Comparison of ENCODE assay signal across 30 cellular contexts in the genomic region with DNA sequence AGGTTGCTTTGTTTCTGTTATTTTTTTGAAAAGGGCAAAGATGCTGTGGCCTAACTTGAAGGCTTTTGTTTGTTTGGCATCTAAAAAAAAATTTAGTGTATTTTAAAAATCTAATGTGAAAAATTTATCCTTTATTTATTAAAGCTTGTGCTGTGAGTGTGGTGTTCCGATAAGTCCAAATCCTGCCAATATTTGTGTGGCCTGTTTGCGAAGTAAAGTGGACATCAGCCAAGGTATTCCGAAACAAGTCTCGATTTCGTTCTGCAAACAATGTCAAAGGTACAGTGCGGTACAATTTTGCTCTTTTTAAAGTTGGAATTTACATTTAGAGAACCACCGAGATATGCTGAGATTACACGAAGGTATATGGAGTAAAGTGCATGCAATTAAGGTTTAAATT. TPM values are rescaled to one million over a fixed set of nuclear protein-coding genes. Genes with fewer than 3 reads are reported as not detected.
A peak's percentile ranks its signal among the peaks of the same experiment; 100 is the strongest.
DNase-seq lines count a peak whose midpoint lies in the region; ATAC-seq, FAIRE-seq and TF ChIP-seq lines count a peak whose summit lies in the region.
"Had no signal": no experiment of that assay in that cellular context is flagged by ENCODE, and none has a peak within 500 bp of the region (broad histone marks: within the 10 kb centered on the region; RNA-seq: fewer than 3 reads in every experiment).

No MANE protein-coding gene starts in this region.

- H3K4me1 ChIP-seq in astrocyte (ENCODE audit: insufficient read depth, low read length) = peaks cover 13% of the 10 kb centered on the region
- peaks cover 41% of the 10 kb centered on the region for H3K4me1 ChIP-seq in HepG2 (ENCODE audit: insufficient read depth, low read length)
- H3K4me1 ChIP-seq in psoas muscle = peaks cover 19% of the 10 kb centered on the region
- peaks cover 0 to 12% of the 10 kb centered on the region in 2 donors for H3K4me1 ChIP-seq in ascending aorta

- TF ChIP-seq RAD21 in HepG2 (CRISPR knock-in tag; IDR thresholded peaks at IDR 0.05) = no peak

- CTCF ChIA-PET in HepG2 (lab: Yijun Ruan, JAX; ENCODE audit: low intra/inter-chr PET ratio, low total read pairs) = no interaction called here
- CTCF ChIA-PET in activated CD4-positive, alpha-beta T cell treated with anti-CD3 and anti-CD28 coated beads, Interleukin-2, amount 10 ng/mL, durations not matched to agents 7 days and 5 days (lab: Charles Lee) = no interaction called here

- H3K9me3 Mint-ChIP-seq in stimulated activated naive CD8-positive, alpha-beta T cell treated with anti-CD3 and anti-CD28 coated beads, Interleukin-15, Interleukin-2, amounts not matched to agents 100 ng/mL and 50 ng/mL, for 24 hours = no peaks in the 10 kb centered on the region
- no peaks in the 10 kb centered on the region for H3K9me3 Mint-ChIP-seq in astrocyte (ENCODE audit: unreplicated experiment)
- no peaks in the 10 kb centered on the region for H3K9me3 Mint-ChIP-seq in activated CD4-positive, alpha-beta T cell treated with anti-CD3 and anti-CD28 coated beads, Interleukin-2, amount 10 ng/mL, durations not matched to agents 7 days and 5 days
- H3K9me3 Mint-ChIP-seq: immature natural killer cell had no signal

- POLR2A ChIA-PET in HepG2 (lab: Yijun Ruan, JAX) = no interaction called here
- POLR2A ChIA-PET in activated CD4-positive, alpha-beta T cell treated with anti-CD3 and anti-CD28 coated beads, Interleukin-2, amount 10 ng/mL, durations not matched to agents 7 days and 5 days (lab: Charles Lee) = no interaction called here

- no peaks in the 10 kb centered on the region for H3K27me3 Mint-ChIP-seq in stimulated activated naive CD8-positive, alpha-beta T cell treated with anti-CD3 and anti-CD28 coated beads, Interleukin-15, Interleukin-2, amounts not matched to agents 100 ng/mL and 50 ng/mL, for 24 hours
- no peaks in the 10 kb centered on the region for H3K27me3 Mint-ChIP-seq in astrocyte (ENCODE audit: low read depth, unreplicated experiment)
- H3K27me3 Mint-ChIP-seq in activated CD4-positive, alpha-beta T cell treated with anti-CD3 and anti-CD28 coated beads, Interleukin-2, amount 10 ng/mL, durations not matched to agents 7 days and 5 days = no peaks in the 10 kb centered on the region
- H3K27me3 Mint-ChIP-seq: B cell had no signal

- H3K27ac ChIP-seq in astrocyte (ENCODE audit: low read depth, low read length) (no peak overlapping the region), HepG2 (ENCODE audit: extremely low read length, insufficient read depth, low read length) (no peak overlapping the region), psoas muscle (no peak overlapping the region), ascending aorta (no peak overlapping the region)
- H3K27ac ChIP-seq: A549, adrenal gland, gastrocnemius medialis, neutrophil, SK-N-MC, vagina had no signal

- H3K79me2 ChIP-seq in astrocyte (ENCODE audit: insufficient read depth, low read length) = peaks cover 83% of the 10 kb centered on the region
- peaks cover 68% of the 10 kb centered on the region for H3K79me2 ChIP-seq in HepG2 (ENCODE audit: insufficient read depth, low read length)

- no TSS peak for BruUV-seq in HepG2 (replicated peaks; lab: Mats Ljungman, UMichigan)

- TF ChIP-seq CTCF in astrocyte (IDR thresholded peaks at IDR 0.05; ENCODE audit: insufficient read depth, low read depth, low read length) (no peak), HepG2 (CRISPR knock-in tag; IDR thresholded peaks at IDR 0.05) (no peak), psoas muscle (IDR thresholded peaks at IDR 0.05) (no peak), ascending aorta (IDR thresholded peaks at IDR 0.05) (no peak)

- no peak for ATAC-seq in stimulated activated naive CD8-positive, alpha-beta T cell treated with anti-CD3 and anti-CD28 coated beads, Interleukin-15, Interleukin-2, amounts not matched to agents 100 U/mL and 50 U/mL, for 24 hours
- ATAC-seq in HepG2 = no peak
- ATAC-seq in psoas muscle = no peak
- ATAC-seq: A549, gastrocnemius medialis, left colon had no signal

- H3K36me3 ChIP-seq in astrocyte (ENCODE audit: insufficient read depth, low read length) = peaks cover 35% of the 10 kb centered on the region
- peaks cover 0 to 34% of the 10 kb centered on the region in 2 experiments for H3K36me3 ChIP-seq in HepG2 (replicated peaks in 1 of 2; ENCODE audit: control insufficient read depth in 1 of 2, insufficient read depth in 2 of 2, low read length in 2 of 2)
- H3K36me3 ChIP-seq in psoas muscle (ENCODE audit: insufficient read depth in 1 of 2, low read depth in 1 of 2) = peaks cover 3 to 69% of the 10 kb centered on the region in 2 donors
- H3K36me3 ChIP-seq in ascending aorta = peaks cover 10 to 31% of the 10 kb centered on the region in 2 donors

- H3K27me3 ChIP-seq in astrocyte (ENCODE audit: insufficient read depth, low read length) (no peaks in the 10 kb centered on the region), HepG2 (ENCODE audit: control insufficient read depth in 1 of 2, insufficient read depth in 2 of 2, low read length in 2 of 2) (no peaks in the 10 kb centered on the region; a peak in 2 of 5 replicates), psoas muscle (ENCODE audit: insufficient read depth in 3 of 3, low read length in 2 of 3) (no peaks in the 10 kb centered on the region), ascending aorta (no peaks in the 10 kb centered on the region)
- H3K27me3 ChIP-seq: adrenal gland, gastrocnemius medialis, neutrophil, vagina had no signal

- H3K4me3 ChIP-seq in astrocyte (ENCODE audit: insufficient read depth, low read depth, low read length) (no peak overlapping the region), HepG2 (replicated peaks in 1 of 3; ENCODE audit: insufficient read depth in 1 of 3, low read depth in 2 of 3, low read length in 3 of 3) (peak overlapping the region in 1 of 3 experiments; percentile 6; a peak in 1 of 6 replicates), psoas muscle (no peak overlapping the region), ascending aorta (no peak overlapping the region)
- H3K4me3 ChIP-seq: A549, adrenal gland, gastrocnemius medialis, HAP-1, vagina had no signal

- H3K4me3 Mint-ChIP-seq in stimulated activated naive CD8-positive, alpha-beta T cell treated with anti-CD3 and anti-CD28 coated beads, Interleukin-15, Interleukin-2, amounts not matched to agents 100 ng/mL and 50 ng/mL, for 24 hours = peak overlapping the region; percentile 30
- no peak overlapping the region for H3K4me3 Mint-ChIP-seq in astrocyte (ENCODE audit: unreplicated experiment)
- no peak overlapping the region for H3K4me3 Mint-ChIP-seq in activated CD4-positive, alpha-beta T cell treated with anti-CD3 and anti-CD28 coated beads, Interleukin-2, amount 10 ng/mL, durations not matched to agents 7 days and 5 days
- H3K4me3 Mint-ChIP-seq: B cell had no signal

- TF ChIP-seq EP300 in HepG2 (IDR thresholded peaks at IDR 0.05; ENCODE audit: low read depth in 2 of 2, low read length in 2 of 2) (no peak), HepG2 (CRISPR knock-in tag; IDR thresholded peaks at IDR 0.05; ENCODE audit: borderline replicate concordance) (no peak)

- no peak overlapping the region for H3K27ac Mint-ChIP-seq in stimulated activated naive CD8-positive, alpha-beta T cell treated with anti-CD3 and anti-CD28 coated beads, Interleukin-15, Interleukin-2, amounts not matched to agents 100 ng/mL and 50 ng/mL, for 24 hours
- no peak overlapping the region for H3K27ac Mint-ChIP-seq in astrocyte (ENCODE audit: unreplicated experiment)
- no peak overlapping the region for H3K27ac Mint-ChIP-seq in activated CD4-positive, alpha-beta T cell treated with anti-CD3 and anti-CD28 coated beads, Interleukin-2, amount 10 ng/mL, durations not matched to agents 7 days and 5 days
- H3K27ac Mint-ChIP-seq: B cell had no signal

- H3K9me3 ChIP-seq in astrocyte (ENCODE audit: insufficient read depth, low read depth, low read length) (no peaks in the 10 kb centered on the region), HepG2 (ENCODE audit: low read length) (no peaks in the 10 kb centered on the region; the same call in 1 of the 2 replicates), psoas muscle (no peaks in the 10 kb centered on the region), ascending aorta (no peaks in the 10 kb centered on the region)
- H3K9me3 ChIP-seq: A549, adrenal gland, gastrocnemius medialis, HAP-1, neutrophil, vagina had no signal

- no peak for TF ChIP-seq POLR2A in HepG2 (IDR thresholded peaks at IDR 0.05; ENCODE audit: insufficient read depth in 1 of 2, low read depth in 2 of 2, low read length in 2 of 2)

- H3K4me1 Mint-ChIP-seq in stimulated activated naive CD8-positive, alpha-beta T cell treated with anti-CD3 and anti-CD28 coated beads, Interleukin-15, Interleukin-2, amounts not matched to agents 100 ng/mL and 50 ng/mL, for 24 hours (ENCODE audit: low read depth) = peaks cover 40% of the 10 kb centered on the region
- H3K4me1 Mint-ChIP-seq in astrocyte (ENCODE audit: low read depth, unreplicated experiment) = peaks cover 7% of the 10 kb centered on the region
- peaks cover 35% of the 10 kb centered on the region for H3K4me1 Mint-ChIP-seq in activated CD4-positive, alpha-beta T cell treated with anti-CD3 and anti-CD28 coated beads, Interleukin-2, amount 10 ng/mL, durations not matched to agents 7 days and 5 days

- no peak for FAIRE-seq in astrocyte (lab: Jason Lieb, UNC)
- FAIRE-seq in HepG2 (lab: Jason Lieb, UNC) = no peak
- FAIRE-seq: A549, bronchial epithelial cell had no signal

- H3K4me2 ChIP-seq in astrocyte (ENCODE audit: low read length) (peak overlapping the region; percentile 3), HepG2 (ENCODE audit: low read depth, low read length) (peak overlapping the region; percentile 83)

- H3K9ac ChIP-seq in astrocyte (ENCODE audit: low read length) = no peak overlapping the region
- no peak overlapping the region for H3K9ac ChIP-seq in HepG2 (ENCODE audit: insufficient read depth, low read depth, low read length)

- peaks cover 60% of the 10 kb centered on the region for H4K20me1 ChIP-seq in astrocyte (ENCODE audit: insufficient read depth, low read length)
- H4K20me1 ChIP-seq in HepG2 (ENCODE audit: insufficient read depth, low read length) = peaks cover 20% of the 10 kb centered on the region

- DNase-seq in stimulated activated naive CD8-positive, alpha-beta T cell treated with anti-CD3 and anti-CD28 coated beads, Interleukin-15, Interleukin-2, amounts not matched to agents 100 U/mL and 50 U/mL, for 24 hours = no peak
- DNase-seq in astrocyte (ENCODE audit: low read depth) = no peak
- DNase-seq in HepG2 (ENCODE audit: low spot score) = no peak
- DNase-seq in OCI-M1 (lab: John Stamatoyannopoulos, UW) = no peak
- DNase-seq in psoas muscle = no peak
- no peak for DNase-seq in ascending aorta (ENCODE audit: low spot score in 2 of 2)
- no peak for DNase-seq in activated CD4-positive, alpha-beta T cell treated with anti-CD3 and anti-CD28 coated beads, Interleukin-2, amount 10 ng/mL, durations not matched to agents 7 days and 5 days
- DNase-seq: activated CD4-positive, alpha-beta T cell treated with anti-CD3 and anti-CD28 coated beads for 4 hours; activated gamma-delta T cell; activated T-cell treated with anti-CD3 and anti-CD28 coated beads, Interleukin-2, amount 50 U/mL, for 1 hour; adrenal gland; COR-L47; cortex of kidney; gastrocnemius medialis; hippocampal formation; immature natural killer cell; KBM-7; left colon; MM.1S; NCI-H1417 treated with DMSO at 0.1 percent for 48 hours; NCI-H2227 treated with DMSO at 0.1 percent for 48 hours; stimulated activated naive CD4-positive, alpha-beta T cell treated with Interleukin-2 at 50 U/mL for 16 hours had no signal

- 94% methylated on average over 8 of the region's 8 CpGs for WGBS in HepG2 (ENCODE audit: low lambda C conversion rate)
- 86 to 92% (median 92%) methylated on average over 8 of the region's 8 CpGs for WGBS in psoas muscle, 3 donors

- H2AFZ ChIP-seq in astrocyte (ENCODE audit: low read depth, low read length) = no peak overlapping the region
- no peak overlapping the region for H2AFZ ChIP-seq in HepG2 (ENCODE audit: low read length)

- H3K36me3 Mint-ChIP-seq in stimulated activated naive CD8-positive, alpha-beta T cell treated with anti-CD3 and anti-CD28 coated beads, Interleukin-15, Interleukin-2, amounts not matched to agents 100 ng/mL and 50 ng/mL, for 24 hours (ENCODE audit: low read depth) = peaks cover 29% of the 10 kb centered on the region
- peaks cover 4% of the 10 kb centered on the region for H3K36me3 Mint-ChIP-seq in astrocyte (ENCODE audit: low read depth, unreplicated experiment)
- H3K36me3 Mint-ChIP-seq in activated CD4-positive, alpha-beta T cell treated with anti-CD3 and anti-CD28 coated beads, Interleukin-2, amount 10 ng/mL, durations not matched to agents 7 days and 5 days (ENCODE audit: low read depth) = peaks cover 14% of the 10 kb centered on the region

- intact Hi-C loops in HepG2 (cut with micrococcal nuclease; ENCODE audit: unreplicated experiment) = loop anchor here (5.0 to 10.0 kb wide), 3 partner anchors 38 to 660 kb away; a partner anchor contains a TSS
- intact Hi-C loops in psoas muscle (cut with DNase I) = loop anchor here in 1 of 2 donors (10.0 kb wide), 1 partner anchor 270 kb away; no protein-coding TSS in a partner anchor
- intact Hi-C loops in ascending aorta (cut with DNase I) = loop anchor here (5.0 kb wide), 3 partner anchors 467 to 822 kb away; a partner anchor contains a TSS

- in situ Hi-C loops in HepG2 (cut with HindIII; ENCODE audit: extremely low pct_ligation_motif_present, low pct_unique_long_range_greater_than_20kb) = loop anchor here (10.0 kb wide), 1 partner anchor 470 kb away; a partner anchor contains a TSS

RNA-seq across cellular contexts. Expression of a gene that starts 3.7 kb away (rescaled TPM):
- 77.6 and 87.3 TPM in 2 replicates for total RNA-seq in astrocyte
- 55.2 and 95.4 TPM in 2 replicates for total RNA-seq in HepG2 (2016; rRNA removed; fragmentation: Illumina TruSeq; extraction: Trizol)
- 8.5 and 10.5 TPM in 2 replicates for total RNA-seq in HepG2 (2016; cell fraction: cytosol; rRNA removed; fragmentation: Illumina TruSeq; extraction: Trizol; ENCODE audit: low read depth)
- 55.7 and 91.2 TPM in 2 replicates for total RNA-seq in HepG2 (2016; cell fraction: insoluble cytoplasmic fraction; rRNA removed; fragmentation: Illumina TruSeq; extraction: Trizol)
- total RNA-seq in HepG2 (2016; cell fraction: membrane; rRNA removed; fragmentation: Illumina TruSeq; extraction: Trizol) = 22.8 and 30.4 TPM in 2 replicates
- 46.6 and 50.5 TPM in 2 replicates for total RNA-seq in HepG2 (2016; cell fraction: nucleus; rRNA removed; fragmentation: Illumina TruSeq; extraction: Trizol)
- 31.3 and 44.2 TPM in 2 replicates for polyA plus RNA-seq in HepG2 (2011; rRNA removed)
- 17.1 and 21.6 TPM in 2 replicates for polyA plus RNA-seq in HepG2 (2011; cell fraction: cytosol; rRNA removed)
- 19.8 and 20.3 TPM in 2 replicates for polyA plus RNA-seq in HepG2 (2011; cell fraction: nucleus; rRNA removed)
- 46.6 and 51.7 TPM in 2 replicates for polyA plus RNA-seq in HepG2 (2012)
- polyA plus RNA-seq in HepG2 (2016; cell fraction: cytosol; fragmentation: Illumina TruSeq; extraction: Trizol; ENCODE audit: low read depth) = 3.5 and 4.3 TPM in 2 replicates
- polyA plus RNA-seq in HepG2 (2016; cell fraction: insoluble cytoplasmic fraction; fragmentation: Illumina TruSeq; extraction: Trizol; ENCODE audit: low read depth) = 73.9 and 86.1 TPM in 2 replicates
- 11.3 and 13.2 TPM in 2 replicates for polyA plus RNA-seq in HepG2 (2016; cell fraction: membrane; fragmentation: Illumina TruSeq; extraction: Trizol; ENCODE audit: low read depth)
- polyA plus RNA-seq in HepG2 (2016; cell fraction: nucleus; fragmentation: Illumina TruSeq; extraction: Trizol; ENCODE audit: insufficient read depth, low read depth) = 39.5 and 44.5 TPM in 2 replicates
- 55.7 and 74.3 TPM in 2 replicates for polyA minus RNA-seq in HepG2 (2011; rRNA and poly(A)+ RNA removed; ENCODE audit: low replicate concordance)
- 50.4 and 51.5 TPM in 2 replicates for polyA minus RNA-seq in HepG2 (2011; cell fraction: cytosol; rRNA and poly(A)+ RNA removed)
- 85.7 and 94.0 TPM in 2 replicates for polyA minus RNA-seq in HepG2 (2011; cell fraction: nucleus; rRNA and poly(A)+ RNA removed)
- 10 to 100 TPM; 29.5 to 53.4 (median 39.6) TPM for total RNA-seq in psoas muscle
- polyA plus RNA-seq in psoas muscle = 10 to 100 TPM; 19.1 to 30.7 (median 21.5) TPM
- 34.1 TPM for total RNA-seq in ascending aorta
- total RNA-seq in activated CD4-positive, alpha-beta T cell treated with anti-CD3 and anti-CD28 coated beads, Interleukin-2, amount 10 ng/mL, durations not matched to agents 7 days and 5 days = 10 to 100 TPM; 37.0 to 42.4 TPM
